In the genomic region with DNA sequence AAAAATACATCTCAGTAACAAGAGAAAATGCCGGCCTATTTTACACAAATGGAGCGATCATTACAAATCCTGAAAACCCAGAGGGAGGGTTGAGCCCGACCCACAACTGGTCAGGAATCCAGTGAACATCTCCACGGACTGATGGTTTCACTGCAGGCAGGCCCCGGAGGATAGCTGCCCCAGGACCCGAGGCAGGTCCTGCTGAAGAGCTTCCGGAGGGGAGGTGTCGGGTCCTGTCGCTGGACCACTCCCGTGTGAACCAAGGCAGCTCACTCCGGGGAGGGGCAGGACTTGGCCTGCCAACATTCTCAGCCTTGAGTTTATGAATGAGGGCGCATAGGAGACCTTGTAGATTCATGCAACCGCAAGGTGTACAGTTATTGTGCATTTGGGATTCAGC, we compare ENCODE assay signal across 30 cellular contexts. TPM values are rescaled to one million over a fixed set of nuclear protein-coding genes. Genes with fewer than 3 reads are reported as not detected.
"Had no signal": no experiment of that assay in that cellular context is flagged by ENCODE, and none has a peak within 500 bp of the region (broad histone marks: within the 10 kb centered on the region; RNA-seq: fewer than 3 reads in every experiment).

No MANE protein-coding gene starts in this region.

- H3K9me3 Mint-ChIP-seq: stimulated activated naive CD8-positive, alpha-beta T cell treated with anti-CD3 and anti-CD28 coated beads, Interleukin-15, Interleukin-2, amounts not matched to agents 100 ng/mL and 50 ng/mL, for 24 hours had no signal

- FAIRE-seq: urothelium cell line had no signal

- H3K27ac Mint-ChIP-seq: stimulated activated effector memory CD8-positive, alpha-beta T cell treated with anti-CD3 and anti-CD28 coated beads, Interleukin-12 subunit alpha, Interleukin-12 subunit beta, amount 100 ng/mL, for 72 hours; stimulated activated memory B cell treated with anti-CD40 and anti-IgM and Interleukin-4, amounts not matched to agents 10 μg/mL and 1 μg/mL and 100 μg/mL, for 72 hours; stimulated activated naive B cell treated with anti-CD40 and anti-IgM and Interleukin-4, amounts not matched to agents 10 μg/mL and 1 μg/mL and 100 μg/mL, for 72 hours; stimulated activated naive CD8-positive, alpha-beta T cell treated with anti-CD3 and anti-CD28 coated beads, Interleukin-15, amount 100 ng/mL, for 72 hours; stimulated activated naive CD8-positive, alpha-beta T cell treated with anti-CD3 and anti-CD28 coated beads, Interleukin-15, Interleukin-2, amounts not matched to agents 100 ng/mL and 50 ng/mL, for 24 hours; type B pancreatic cell had no signal

- H3K4me1 Mint-ChIP-seq: stimulated activated effector memory CD8-positive, alpha-beta T cell treated with anti-CD3 and anti-CD28 coated beads, Interleukin-12 subunit alpha, Interleukin-12 subunit beta, amount 100 ng/mL, for 72 hours; stimulated activated memory B cell treated with anti-CD40 and anti-IgM and Interleukin-4, amounts not matched to agents 10 μg/mL and 1 μg/mL and 100 μg/mL, for 72 hours; stimulated activated naive CD8-positive, alpha-beta T cell treated with anti-CD3 and anti-CD28 coated beads, Interleukin-15, amount 100 ng/mL, for 72 hours had no signal

- H3K27ac ChIP-seq: stomach, suprapubic skin, testis, thoracic aorta, thyroid gland, tibial artery, tibial nerve, transverse colon, upper lobe of left lung, upper lobe of right lung, uterus, vagina had no signal

- H3K27me3 ChIP-seq: testis, thyroid gland, vagina had no signal

- H3K36me3 Mint-ChIP-seq: stimulated activated effector memory CD8-positive, alpha-beta T cell treated with anti-CD3 and anti-CD28 coated beads, Interleukin-12 subunit alpha, Interleukin-12 subunit beta, amount 100 ng/mL, for 72 hours; stimulated activated memory B cell treated with anti-CD40 and anti-IgM and Interleukin-4, amounts not matched to agents 10 μg/mL and 1 μg/mL and 100 μg/mL, for 72 hours; type B pancreatic cell had no signal

- H3K4me3 Mint-ChIP-seq: stimulated activated effector memory CD8-positive, alpha-beta T cell treated with anti-CD3 and anti-CD28 coated beads, Interleukin-12 subunit alpha, Interleukin-12 subunit beta, amount 100 ng/mL, for 72 hours; stimulated activated memory B cell treated with anti-CD40 and anti-IgM and Interleukin-4, amounts not matched to agents 10 μg/mL and 1 μg/mL and 100 μg/mL, for 72 hours; stimulated activated naive B cell treated with anti-CD40 and anti-IgM and Interleukin-4, amounts not matched to agents 10 μg/mL and 1 μg/mL and 100 μg/mL, for 72 hours; stimulated activated naive CD8-positive, alpha-beta T cell treated with anti-CD3 and anti-CD28 coated beads, Interleukin-15, amount 100 ng/mL, for 72 hours; stimulated activated naive CD8-positive, alpha-beta T cell treated with anti-CD3 and anti-CD28 coated beads, Interleukin-15, Interleukin-2, amounts not matched to agents 100 ng/mL and 50 ng/mL, for 24 hours; type B pancreatic cell had no signal

- H3K9me3 ChIP-seq: suprapubic skin, testis, thoracic aorta, thyroid gland, transverse colon, upper lobe of left lung, upper lobe of right lung, uterus, vagina had no signal

- H3K36me3 ChIP-seq: stomach, suprapubic skin, thoracic aorta, thyroid gland, tibial artery, tibial nerve, transverse colon, upper lobe of left lung, upper lobe of right lung, uterus, vagina had no signal

- DNase-seq: stimulated activated CD4-positive, alpha-beta T cell treated with anti-CD3 and anti-CD28 coated beads, Interleukin-2, amount 100 ng/mL, for 48 hours; stimulated activated CD4-positive, alpha-beta T cell treated with anti-CD3 and anti-CD28 coated beads, Interleukin-4, amount 100 ng/mL, for 1 hour; stimulated activated CD4-positive, alpha-beta T cell treated with anti-CD3 and anti-CD28 coated beads, Interleukin-4, amount 100 ng/mL, for 24 hours; stimulated activated CD4-positive, alpha-beta T cell treated with anti-CD3 and anti-CD28 coated beads, Interleukin-4, amount 100 ng/mL, for 4 hours; stimulated activated CD8-positive, alpha-beta memory T cell treated with anti-CD3 and anti-CD28 coated beads, Interleukin-4, amount 100 ng/mL, for 48 hours; stimulated activated naive B cell treated with anti-CD40 and anti-IgM and Interleukin-4, amounts not matched to agents 10 μg/mL and 1 μg/mL and 100 μg/mL, for 72 hours; stimulated activated naive CD4-positive, alpha-beta T cell; stimulated activated naive CD4-positive, alpha-beta T cell treated with Interleukin-2 at 50 U/mL for 16 hours; stimulated activated naive CD8-positive, alpha-beta T cell treated with anti-CD3 and anti-CD28 coated beads, Interleukin-15, amount 100 ng/mL, for 72 hours; stimulated activated naive CD8-positive, alpha-beta T cell treated with anti-CD3 and anti-CD28 coated beads, Interleukin-15, Interleukin-2, amounts not matched to agents 100 U/mL and 50 U/mL, for 24 hours; stomach; substantia nigra; testis; thyroid gland; tibial artery; transverse colon; trophoblast cell; upper lobe of left lung; upper lobe of right lung; uterus had no signal

- H3K4me1 ChIP-seq: testis, thyroid gland, transverse colon, upper lobe of right lung, vagina had no signal

- H3K4me3 ChIP-seq: stomach, suprapubic skin, testis, thoracic aorta, thyroid gland, tibial artery, tibial nerve, transverse colon, upper lobe of left lung, upper lobe of right lung, uterus, vagina had no signal

RNA-seq across cellular contexts. Expression of a gene that starts 4.8 kb away (rescaled TPM):
- total RNA-seq: subcutaneous adipose tissue had no signal
